In genomic region chr7:138205614-138206150, GRCh38 we compare ENCODE assay signal across 27 cellular contexts.
A peak's percentile ranks its signal among the peaks of the same experiment; 100 is the strongest.
DNase-seq lines count a peak whose midpoint lies in the region; ATAC-seq and TF ChIP-seq lines count a peak whose summit lies in the region.
"Had no signal": no experiment of that assay in that cellular context is flagged by ENCODE, and none has a peak within 500 bp of the region (broad histone marks: within the 10 kb centered on the region; RNA-seq: fewer than 3 reads in every experiment).

No MANE protein-coding gene starts in this region.

- H3K27me3 Mint-ChIP-seq in WTC11 (ENCODE audit: low read depth) (peaks cover 12% of the 10 kb centered on the region), endothelial cell (ENCODE audit: unreplicated experiment) (no peaks in the 10 kb centered on the region)

- ATAC-seq in WTC11, result peak; percentile 52
- ATAC-seq: activated CD4-positive, CD25-positive, alpha-beta regulatory T cell treated with anti-CD3 and anti-CD28 coated beads, Interleukin-2, amount 50 U/mL, for 24 hours; K562; Panc1 had no signal

- H3K4me3 Mint-ChIP-seq in WTC11 (no peak overlapping the region; the same call in 1 of the 2 replicates), endothelial cell (ENCODE audit: unreplicated experiment) (no peak overlapping the region)
- H3K4me3 Mint-ChIP-seq: activated CD4-positive, alpha-beta memory T cell treated with anti-CD3 and anti-CD28 coated beads for 36 hours; CD4-positive, CD25-positive, alpha-beta regulatory T cell; HFFc6; neural crest cell had no signal

- H3K36me3 Mint-ChIP-seq in WTC11, result peaks cover 24% of the 10 kb centered on the region
- H3K36me3 Mint-ChIP-seq in endothelial cell (ENCODE audit: low read depth, unreplicated experiment), result peaks cover 5% of the 10 kb centered on the region
- H3K36me3 Mint-ChIP-seq: activated CD4-positive, alpha-beta memory T cell treated with anti-CD3 and anti-CD28 coated beads for 36 hours; CD4-positive, CD25-positive, alpha-beta regulatory T cell had no signal

- H3K4me3 ChIP-seq in H7 (ENCODE audit: insufficient read depth, low read depth, low read length) (no peak overlapping the region), fibroblast of pulmonary artery (replicated peaks; ENCODE audit: low read depth, low read length) (no peak overlapping the region), left ventricle myocardium inferior (no peak overlapping the region)
- H3K4me3 ChIP-seq: dorsolateral prefrontal cortex, K562, skin epidermis, upper lobe of left lung had no signal

- H3K36me3 ChIP-seq in H7 (replicated peaks; ENCODE audit: control insufficient read depth, insufficient read depth, low read length) (no peaks in the 10 kb centered on the region), left ventricle myocardium inferior (no peaks in the 10 kb centered on the region)
- H3K36me3 ChIP-seq: upper lobe of left lung had no signal

- peaks cover 5% of the 10 kb centered on the region for H3K9me3 ChIP-seq in left ventricle myocardium inferior (replicated peaks)

- no peak overlapping the region for H3K27ac ChIP-seq in left ventricle myocardium inferior (replicated peaks)
- H3K27ac ChIP-seq: dorsolateral prefrontal cortex, parathyroid adenoma, skin epidermis, upper lobe of left lung had no signal

- CTCF ChIA-PET in WTC11 (lab: Charles Lee), result no interaction called here

- peak overlapping the region; percentile 95 for H3K27ac Mint-ChIP-seq in WTC11
- H3K27ac Mint-ChIP-seq in endothelial cell (ENCODE audit: unreplicated experiment), result no peak overlapping the region
- H3K27ac Mint-ChIP-seq: activated CD4-positive, alpha-beta memory T cell treated with anti-CD3 and anti-CD28 coated beads for 36 hours; CD4-positive, CD25-positive, alpha-beta regulatory T cell; HFFc6 had no signal

- intact Hi-C loops in left ventricle myocardium inferior (cut with micrococcal nuclease), result no loop called here

- POLR2A ChIA-PET in WTC11 (lab: Charles Lee), result no interaction called here

- H3K4me1 ChIP-seq in left ventricle myocardium inferior, result no peaks in the 10 kb centered on the region
- H3K4me1 ChIP-seq: parathyroid adenoma, upper lobe of left lung had no signal

- H3K27me3 ChIP-seq in H7 (ENCODE audit: control insufficient read depth, insufficient read depth, low read length) (no peaks in the 10 kb centered on the region), left ventricle myocardium inferior (ENCODE audit: low read depth) (no peaks in the 10 kb centered on the region)
- H3K27me3 ChIP-seq: upper lobe of left lung had no signal

- DNase-seq in H7 (peak; percentile 18), WTC11 (ENCODE audit: low spot score) (no peak), fibroblast of pulmonary artery (ENCODE audit: low read depth) (peak; percentile 27), iPS-NIHi7 (ENCODE audit: extremely low spot score) (peak; percentile 25), NCI-H2196 (lab: John Stamatoyannopoulos, UW; ENCODE audit: unreplicated experiment) (no peak), left ventricle myocardium inferior (no peak), endothelial cell (ENCODE audit: low spot score) (no peak), NCI-H2227 treated with DMSO at 0.1 percent for 48 hours (lab: John Stamatoyannopoulos, UW) (no peak)
- DNase-seq: activated CD4-positive, alpha-beta memory T cell treated with anti-CD3 and anti-CD28 coated beads for 36 hours; activated CD8-positive, alpha-beta memory T cell treated with anti-CD3 and anti-CD28 coated beads, Interleukin-2, amount 50 U/mL, for 4 hours; activated naive CD4-positive, alpha-beta T cell treated with Interleukin-2 at 50 U/mL for 16 hours; CD4-positive, CD25-positive, alpha-beta regulatory T cell; cerebellar nuclear complex; dorsolateral prefrontal cortex; HFFc6; mesenchymal stem cell; NCI-H1105 treated with DMSO at 0.1 percent for 48 hours; NCI-H2029 treated with DMSO at 0.1 percent for 48 hours; stimulated activated naive CD4-positive, alpha-beta T cell; T-helper 2 cell; upper lobe of left lung had no signal

- H3K9me3 Mint-ChIP-seq in WTC11 (peaks cover 16% of the 10 kb centered on the region), endothelial cell (ENCODE audit: unreplicated experiment) (peaks cover 5% of the 10 kb centered on the region)
- H3K9me3 Mint-ChIP-seq: activated CD4-positive, alpha-beta memory T cell treated with anti-CD3 and anti-CD28 coated beads for 36 hours; HFFc6 had no signal

- TF ChIP-seq CTCF in WTC11 (IDR thresholded peaks at IDR 0.05) (no peak), fibroblast of pulmonary artery (IDR thresholded peaks at IDR 0.05; ENCODE audit: low read length, missing control alignments) (no peak), left ventricle myocardium inferior (IDR thresholded peaks at IDR 0.05; ENCODE audit: borderline replicate concordance) (no peak), endothelial cell (IDR thresholded peaks at IDR 0.05; ENCODE audit: unreplicated experiment) (no peak)

- H3K4me1 Mint-ChIP-seq in WTC11 (peaks cover 69% of the 10 kb centered on the region), endothelial cell (ENCODE audit: unreplicated experiment) (no peaks in the 10 kb centered on the region)
- H3K4me1 Mint-ChIP-seq: CD4-positive, CD25-positive, alpha-beta regulatory T cell had no signal

TF ChIP-seq in WTC11, 78 proteins besides CTCF, POLR2A, EP300 and RAD21:
- TF ChIP-seq FOXP1 (CRISPR knock-in tag; IDR thresholded peaks at IDR 0.05; ENCODE audit: borderline replicate concordance), result no peak
- TF ChIP-seq ZMAT4 (CRISPR knock-in tag; IDR thresholded peaks at IDR 0.05), result peak; percentile 95
- TF ChIP-seq TEAD1 (CRISPR knock-in tag; IDR thresholded peaks at IDR 0.05), result peak; percentile 29; the same call in 1 of the 2 replicates
TF ChIP-seq in WTC11: peak in this region for 2.

Comparison
In these comparisons a context has a peak if more than half of its experiments do, and no peak if none do; other contexts are left out.
1. DNase-seq: peak in H7 (single experiment), fibroblast of pulmonary artery (single experiment) and iPS-NIHi7 (single experiment); none in WTC11 (single experiment), NCI-H2196 (single experiment), left ventricle myocardium inferior (single experiment), endothelial cell (single experiment) and NCI-H2227 treated with DMSO at 0.1 percent for 48 hours (single experiment).